23 cellular contexts compared by ENCODE assay signal in genomic region chr13:42225051-42225450, GRCh38.
"Had no signal": no experiment of that assay in that cellular context is flagged by ENCODE, and none has a peak within 500 bp of the region (broad histone marks: within the 10 kb centered on the region; RNA-seq: fewer than 3 reads in every experiment).

No MANE protein-coding gene starts in this region.

- DNase-seq: Karpas-422, KG1, MG63, NCI-H1092, NCI-H1105 treated with DMSO at 0.1 percent for 48 hours, NCI-H1417 treated with DMSO at 0.1 percent for 48 hours, NCI-H146, NCI-H1694 treated with DMSO at 0.1 percent for 48 hours, NCI-H1930, NCI-H2081, NCI-H2107, NCI-H226, NCI-H446, NCI-H510A, NCI-H524 treated with DMSO at 0.1 percent for 48 hours, NCI-H69, NCI-H774, PC-3, SHP77, SK-N-SH, SW 1271 had no signal

- H3K27ac ChIP-seq: RWPE1 had no signal

- H3K4me2 ChIP-seq: SK-N-SH had no signal

- H3K9me3 ChIP-seq: MG63, SK-N-SH had no signal

- ATAC-seq: Panc1, PC-3 had no signal

- H3K4me3 ChIP-seq: MG63 had no signal

- H3K27me3 ChIP-seq: MG63 had no signal

- H3K9ac ChIP-seq: SK-N-SH had no signal
